Comparison of ENCODE assay signal across 24 cellular contexts in the genomic region with DNA sequence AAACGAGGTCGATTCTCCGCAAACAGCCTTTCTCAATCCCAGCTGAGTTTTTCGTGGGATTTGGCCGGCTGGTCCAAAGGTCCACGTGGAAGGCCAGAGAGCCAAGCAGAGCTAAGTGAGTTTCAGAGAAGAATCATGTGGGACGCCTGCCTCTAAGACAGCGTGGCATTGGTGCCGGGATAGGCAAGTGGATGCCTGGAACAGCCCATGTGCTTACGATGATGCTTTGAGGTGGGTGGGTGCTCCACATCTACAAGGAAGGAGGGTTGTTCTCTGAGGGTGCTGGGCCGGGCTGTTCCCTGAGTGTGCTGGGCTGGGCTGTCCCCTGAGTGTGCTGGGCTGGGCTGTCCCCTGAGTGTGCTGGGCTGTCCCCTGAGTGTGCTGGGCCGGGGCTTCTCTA. TPM values are rescaled to one million over a fixed set of nuclear protein-coding genes. Genes with fewer than 3 reads are reported as not detected.
DNase-seq lines count a peak whose midpoint lies in the region; ATAC-seq, FAIRE-seq and TF ChIP-seq lines count a peak whose summit lies in the region.
"Had no signal": no experiment of that assay in that cellular context is flagged by ENCODE, and none has a peak within 500 bp of the region (broad histone marks: within the 10 kb centered on the region; RNA-seq: fewer than 3 reads in every experiment).

No MANE protein-coding gene starts in this region.

- H3K27ac ChIP-seq in kidney (ENCODE audit: low read depth in 2 of 2, low read length in 2 of 2), result no peak overlapping the region
- H3K27ac ChIP-seq: 22Rv1, PC-9 had no signal

- intact Hi-C loops in kidney (cut with DNase I) (no loop called here), posterior vena cava (cut with DNase I) (no loop called here)

- H3K4me1 ChIP-seq in kidney (ENCODE audit: control insufficient read depth in 1 of 2, insufficient read depth in 1 of 2, low read depth in 1 of 2, low read length in 2 of 2), result no peaks in the 10 kb centered on the region
- H3K4me1 ChIP-seq: HAP-1 had no signal

- no peak for ATAC-seq in GM19351 (IDR thresholded peaks at IDR 0.05; ENCODE audit: unreplicated experiment)

- H3K36me3 ChIP-seq in H7 (replicated peaks; ENCODE audit: control insufficient read depth, insufficient read depth, low read length), result no peaks in the 10 kb centered on the region
- H3K36me3 ChIP-seq in kidney (ENCODE audit: control insufficient read depth in 1 of 2, insufficient read depth in 2 of 2, low read length in 2 of 2), result no peaks in the 10 kb centered on the region
- H3K36me3 ChIP-seq: HAP-1, MG63 had no signal

- no peak overlapping the region for H3K4me3 ChIP-seq in H7 (ENCODE audit: insufficient read depth, low read depth, low read length)
- H3K4me3 ChIP-seq in kidney (ENCODE audit: low read length in 2 of 2), result no peak overlapping the region
- H3K4me3 ChIP-seq: HAP-1, MG63, PC-9 had no signal

- H3K9me3 ChIP-seq in kidney (ENCODE audit: control insufficient read depth in 1 of 2, low read length in 2 of 2), result no peaks in the 10 kb centered on the region
- H3K9me3 ChIP-seq: HAP-1, MG63 had no signal

- no peaks in the 10 kb centered on the region for H3K27me3 ChIP-seq in H7 (ENCODE audit: control insufficient read depth, insufficient read depth, low read length)
- H3K27me3 ChIP-seq: MG63 had no signal

- H3K9ac ChIP-seq in kidney (ENCODE audit: low read length in 2 of 2), result no peak overlapping the region

- DNase-seq in activated CD8-positive, alpha-beta memory T cell treated with anti-CD3 and anti-CD28 coated beads, Interleukin-2, amount 50 U/mL, for 4 hours, result peak; percentile 8
- DNase-seq in activated CD8-positive, alpha-beta memory T cell treated with anti-CD3 and anti-CD28 coated beads for 24 hours, result no peak
- peak; percentile 31 for DNase-seq in H7
- DNase-seq in kidney, result peak; percentile 35
- peak; percentile 62 for DNase-seq in posterior vena cava (ENCODE audit: low spot score)
- DNase-seq in SK-N-DZ (ENCODE audit: low spot score), result no peak
- DNase-seq in GM03348 (ENCODE audit: low spot score), result no peak
- DNase-seq: COR-L47, DMS 273 treated with DMSO at 0.1 percent for 48 hours, Karpas-422, MG63, NCI-H1048, NCI-H1436, NCI-H1930, NCI-H345, NCI-H524 treated with DMSO at 0.1 percent for 48 hours, PC-9 had no signal

- no peak for FAIRE-seq in kidney (lab: Jason Lieb, UNC)
- FAIRE-seq: G401.6, HTR-8/SVneo had no signal

- no peak for TF ChIP-seq CTCF in kidney (IDR thresholded peaks at IDR 0.05; ENCODE audit: borderline replicate concordance, extremely low read depth, insufficient read depth)

RNA-seq across cellular contexts. Expression of gene MUC2, which starts 41.4 kb away (rescaled TPM):
- total RNA-seq in H7 (2014; rRNA removed; shearing (Covaris generic)), result not detected in 2 replicates
- total RNA-seq in kidney, result not detected
- polyA plus RNA-seq in kidney (ENCODE audit: insufficient read depth, low read depth, low replicate concordance), result not detected
- under 1 TPM in 1 of 2 donors, not detected in 1; 0.05 TPM for total RNA-seq in posterior vena cava
- polyA plus RNA-seq in SK-N-DZ (2014; cell fraction: cytosol; rRNA removed), result not detected in 2 replicates
- not detected in 2 replicates for polyA plus RNA-seq in SK-N-DZ (2014; cell fraction: nucleus; rRNA removed)
- polyA plus RNA-seq: AG04450, IgD-negative memory B cell had no signal

RNA-seq across cellular contexts. Expression of gene MUC5AC, which starts 41.6 kb away (rescaled TPM):
- total RNA-seq in H7 (2014; rRNA removed; shearing (Covaris generic)), result not detected in 2 replicates
- total RNA-seq in kidney (0.03 TPM), posterior vena cava (not detected)
- polyA plus RNA-seq in kidney (ENCODE audit: insufficient read depth, low read depth, low replicate concordance), result not detected
- polyA plus RNA-seq in SK-N-DZ (2014; cell fraction: cytosol; rRNA removed), result not detected in 2 replicates
- polyA plus RNA-seq in SK-N-DZ (2014; cell fraction: nucleus; rRNA removed), result not detected in 2 replicates
- polyA plus RNA-seq: IgD-negative memory B cell had no signal

Comparison
In these comparisons a context has a peak if more than half of its experiments do, and no peak if none do; other contexts are left out.
1. DNase-seq: peak in activated CD8-positive, alpha-beta memory T cell treated with anti-CD3 and anti-CD28 coated beads, Interleukin-2, amount 50 U/mL, for 4 hours (single experiment), H7 (single experiment), kidney (single experiment) and posterior vena cava (single experiment); none in activated CD8-positive, alpha-beta memory T cell treated with anti-CD3 and anti-CD28 coated beads for 24 hours (single experiment), SK-N-DZ (single experiment) and GM03348 (single experiment).